Comparison of ENCODE assay signal across 22 cellular contexts in the genomic region with DNA sequence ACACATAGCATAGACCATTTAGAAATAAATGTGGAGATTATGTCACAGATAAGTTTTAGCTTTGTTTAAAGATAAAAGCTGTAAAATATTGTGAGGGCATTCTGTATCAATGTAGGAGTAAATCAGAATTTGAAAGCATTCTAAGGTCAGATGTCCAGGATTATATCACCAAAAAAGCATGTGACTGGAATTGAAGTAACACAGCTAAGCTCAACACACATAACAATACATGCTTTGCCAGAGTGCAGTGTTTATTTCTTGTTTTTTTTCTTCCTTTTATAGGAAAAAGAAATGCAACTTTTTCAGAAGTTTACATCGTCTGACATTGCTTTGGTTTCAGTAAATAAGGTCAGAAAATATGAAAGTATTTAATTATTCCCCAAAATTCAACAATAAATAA.
"Had no signal": no experiment of that assay in that cellular context is flagged by ENCODE, and none has a peak within 500 bp of the region (broad histone marks: within the 10 kb centered on the region; RNA-seq: fewer than 3 reads in every experiment).

No MANE protein-coding gene starts in this region.

- H3K9me3 ChIP-seq: gastroesophageal sphincter, heart left ventricle, mucosa of descending colon, prostate gland, right atrium auricular region, suprapubic skin, upper lobe of right lung had no signal

- H3K36me3 Mint-ChIP-seq: activated naive CD4-positive, alpha-beta T cell treated with anti-CD3 and anti-CD28 coated beads, Interleukin-2, amount 50 U/mL, for 72 hours; memory B cell; naive B cell had no signal

- H3K4me1 ChIP-seq: gastroesophageal sphincter, heart left ventricle, prostate gland, right atrium auricular region, suprapubic skin, upper lobe of right lung had no signal

- H3K27ac Mint-ChIP-seq: activated CD4-positive, alpha-beta T cell treated with anti-CD3 and anti-CD28 coated beads for 36 hours; activated naive CD4-positive, alpha-beta T cell treated with anti-CD3 and anti-CD28 coated beads, Interleukin-2, amount 50 U/mL, for 72 hours; effector memory CD8-positive, alpha-beta T cell; memory B cell; naive B cell; stimulated activated naive CD8-positive, alpha-beta T cell treated with anti-CD3 and anti-CD28 coated beads, Interleukin-15, amount 100 ng/mL, for 72 hours; T-helper 2 cell treated with Interferon-gamma antibody and Interleukin-4, amounts not matched to agents 5 μg/mL and 100 μg/mL, for 36 hours had no signal

- DNase-seq: activated CD4-positive, alpha-beta T cell treated with anti-CD3 and anti-CD28 coated beads for 36 hours; activated CD4-positive, alpha-beta T cell treated with anti-CD3 and anti-CD28 coated beads, Interleukin-2, amount 50 U/mL, for 48 hours; activated gamma-delta T cell; caudate nucleus; effector memory CD8-positive, alpha-beta T cell; heart left ventricle; kidney glomerular epithelial cell; left ventricle myocardium superior; mucosa of descending colon; naive B cell; stimulated activated naive CD8-positive, alpha-beta T cell treated with anti-CD3 and anti-CD28 coated beads, Interleukin-15, amount 100 ng/mL, for 72 hours; SW 1271; upper lobe of right lung had no signal

- H3K4me3 ChIP-seq: gastroesophageal sphincter, heart left ventricle, mucosa of descending colon, prostate gland, right atrium auricular region, skin epidermis, suprapubic skin, upper lobe of right lung had no signal

- H3K27me3 ChIP-seq: gastroesophageal sphincter, right atrium auricular region, suprapubic skin, upper lobe of right lung had no signal

- H3K36me3 ChIP-seq: gastroesophageal sphincter, heart left ventricle, prostate gland, right atrium auricular region, suprapubic skin, upper lobe of right lung had no signal

- H3K4me1 Mint-ChIP-seq: activated CD4-positive, alpha-beta T cell treated with anti-CD3 and anti-CD28 coated beads for 36 hours; memory B cell; naive B cell; neural crest cell; stimulated activated naive CD8-positive, alpha-beta T cell treated with anti-CD3 and anti-CD28 coated beads, Interleukin-15, amount 100 ng/mL, for 72 hours had no signal

- H3K27ac ChIP-seq: gastroesophageal sphincter, heart left ventricle, prostate gland, right atrium auricular region, skin epidermis, suprapubic skin, upper lobe of right lung had no signal

- H3K9me3 Mint-ChIP-seq: activated naive CD4-positive, alpha-beta T cell treated with anti-CD3 and anti-CD28 coated beads, Interleukin-2, amount 50 U/mL, for 72 hours; memory B cell; naive B cell; neural crest cell; stimulated activated naive CD8-positive, alpha-beta T cell treated with anti-CD3 and anti-CD28 coated beads, Interleukin-15, amount 100 ng/mL, for 72 hours; T-helper 2 cell treated with Interferon-gamma antibody and Interleukin-4, amounts not matched to agents 5 μg/mL and 100 μg/mL, for 36 hours had no signal

- H3K4me3 Mint-ChIP-seq: activated CD4-positive, alpha-beta T cell treated with anti-CD3 and anti-CD28 coated beads for 36 hours; effector memory CD8-positive, alpha-beta T cell; memory B cell; naive B cell; neural crest cell; stimulated activated naive CD8-positive, alpha-beta T cell treated with anti-CD3 and anti-CD28 coated beads, Interleukin-15, amount 100 ng/mL, for 72 hours; T-helper 2 cell treated with Interferon-gamma antibody and Interleukin-4, amounts not matched to agents 5 μg/mL and 100 μg/mL, for 36 hours had no signal

- ATAC-seq: activated CD4-positive, alpha-beta T cell treated with anti-CD3 and anti-CD28 coated beads for 36 hours; activated naive CD4-positive, alpha-beta T cell treated with anti-CD3 and anti-CD28 coated beads, Interleukin-2, amount 50 U/mL, for 72 hours; effector memory CD8-positive, alpha-beta T cell; gastroesophageal sphincter; heart left ventricle; left ventricle myocardium superior; stimulated activated naive CD8-positive, alpha-beta T cell treated with anti-CD3 and anti-CD28 coated beads, Interleukin-15, amount 100 ng/mL, for 72 hours; upper lobe of right lung had no signal

- H3K27me3 Mint-ChIP-seq: effector memory CD8-positive, alpha-beta T cell had no signal
